9 cellular contexts compared by ENCODE assay signal in genomic region chr4:186204103-186204559, GRCh38. TPM values are rescaled to one million over a fixed set of nuclear protein-coding genes. Genes with fewer than 3 reads are reported as not detected.
DNase-seq lines count a peak whose midpoint lies in the region; ATAC-seq and TF ChIP-seq lines count a peak whose summit lies in the region.
"Had no signal": no experiment of that assay in that cellular context is flagged by ENCODE, and none has a peak within 500 bp of the region (broad histone marks: within the 10 kb centered on the region; RNA-seq: fewer than 3 reads in every experiment).

No MANE protein-coding gene starts in this region.

- no peaks in the 10 kb centered on the region for H3K27me3 ChIP-seq in thymus (ENCODE audit: control insufficient read depth, insufficient read depth)

- peaks cover 5% of the 10 kb centered on the region for H3K36me3 ChIP-seq in thymus (ENCODE audit: control insufficient read depth, insufficient read depth)

- H3K27ac ChIP-seq in thymus (ENCODE audit: low read depth) = peak overlapping the region; percentile 81

- POLR2A ChIA-PET in AG04449 (lab: Yijun Ruan, JAX) = interaction anchor here (1.0 kb wide), 1 partner anchor 13 kb away, joined by 5 read pairs; the partner anchor contains the start of gene CYP4V2

- no peak overlapping the region for H3K4me3 Mint-ChIP-seq in T-helper 17 cell
- H3K4me3 Mint-ChIP-seq in activated T-helper 2 cell treated with anti-CD3 and anti-CD28 coated beads, Interferon-gamma antibody, Interleukin-2, Interleukin-4, amounts not matched to agents 10 μg/mL and 5 μg/mL and 100 μg/mL, durations not matched to agents 14 hours and 24 hours and 36 hours (ENCODE audit: low read depth) = no peak overlapping the region

- intact Hi-C loops in activated T-helper 2 cell treated with anti-CD3 and anti-CD28 coated beads, Interferon-gamma antibody, Interleukin-2, Interleukin-4, amounts not matched to agents 10 μg/mL and 5 μg/mL and 100 μg/mL, durations not matched to agents 14 hours and 24 hours and 36 hours (cut with micrococcal nuclease) = no loop called here

- no peaks in the 10 kb centered on the region for H3K9me3 ChIP-seq in T-helper 17 cell (ENCODE audit: control insufficient read depth, low read length, poor library complexity, severe bottlenecking)
- peaks cover 1% of the 10 kb centered on the region for H3K9me3 ChIP-seq in thymus (ENCODE audit: control insufficient read depth)

- peaks cover 16% of the 10 kb centered on the region for H3K4me1 Mint-ChIP-seq in T-helper 17 cell
- peaks cover 6% of the 10 kb centered on the region for H3K4me1 Mint-ChIP-seq in activated T-helper 2 cell treated with anti-CD3 and anti-CD28 coated beads, Interferon-gamma antibody, Interleukin-2, Interleukin-4, amounts not matched to agents 10 μg/mL and 5 μg/mL and 100 μg/mL, durations not matched to agents 14 hours and 24 hours and 36 hours (ENCODE audit: low read depth)

- H3K4me1 ChIP-seq in thymus (ENCODE audit: control insufficient read depth, insufficient read depth, low read length) = no peaks in the 10 kb centered on the region

- TF ChIP-seq CTCF in AG04449 (IDR thresholded peaks at IDR 0.05; ENCODE audit: insufficient read depth, low read length, missing control alignments) = no peak

- H3K27me3 Mint-ChIP-seq in T-helper 17 cell = no peaks in the 10 kb centered on the region
- H3K27me3 Mint-ChIP-seq in activated T-helper 2 cell treated with anti-CD3 and anti-CD28 coated beads, Interferon-gamma antibody, Interleukin-2, Interleukin-4, amounts not matched to agents 10 μg/mL and 5 μg/mL and 100 μg/mL, durations not matched to agents 14 hours and 24 hours and 36 hours (ENCODE audit: low read depth) = no peaks in the 10 kb centered on the region

- CTCF ChIA-PET in AG04449 (lab: Yijun Ruan, JAX) = interaction anchor here (0.9 kb wide), 1 partner anchor 12 kb away, joined by 5 read pairs; no protein-coding TSS in a partner anchor

- no peaks in the 10 kb centered on the region for H3K36me3 Mint-ChIP-seq in T-helper 17 cell (ENCODE audit: low read depth)
- H3K36me3 Mint-ChIP-seq in activated T-helper 2 cell treated with anti-CD3 and anti-CD28 coated beads, Interferon-gamma antibody, Interleukin-2, Interleukin-4, amounts not matched to agents 10 μg/mL and 5 μg/mL and 100 μg/mL, durations not matched to agents 14 hours and 24 hours and 36 hours (ENCODE audit: low read depth) = peaks cover 7% of the 10 kb centered on the region

- H3K9me3 Mint-ChIP-seq in activated T-helper 2 cell treated with anti-CD3 and anti-CD28 coated beads, Interferon-gamma antibody, Interleukin-2, Interleukin-4, amounts not matched to agents 10 μg/mL and 5 μg/mL and 100 μg/mL, durations not matched to agents 14 hours and 24 hours and 36 hours = peaks cover 5% of the 10 kb centered on the region

- DNase-seq in AG04449 (ENCODE audit: low read depth, low spot score) (no peak), T-helper 17 cell (peak in 1 of 3 donors; percentile 53), hepatic stellate cell (ENCODE audit: low spot score) (peak; percentile 21), medulla oblongata (ENCODE audit: extremely low spot score) (no peak)
- no peak for DNase-seq in activated T-helper 2 cell treated with anti-CD3 and anti-CD28 coated beads, Interferon-gamma antibody, Interleukin-2, Interleukin-4, amounts not matched to agents 10 μg/mL and 5 μg/mL and 100 μg/mL, durations not matched to agents 14 hours and 24 hours and 36 hours (ENCODE audit: low spot score)

- H3K4me3 ChIP-seq in AG04449 (ENCODE audit: low read depth, low read length) (peak overlapping the region; percentile 20), thymus (ENCODE audit: low read length) (peak overlapping the region; percentile 45)

- ATAC-seq in GM21717 (IDR thresholded peaks at IDR 0.05; ENCODE audit: unreplicated experiment) (peak; percentile 57), T-helper 17 cell (peak; percentile 30), HG02798 (IDR thresholded peaks at IDR 0.05; ENCODE audit: poor library complexity, unreplicated experiment) (no peak)

- 50% methylated on average over 45 of the region's 45 CpGs for WGBS in thymus

- H3K27ac Mint-ChIP-seq in T-helper 17 cell = no peak overlapping the region
- no peak overlapping the region for H3K27ac Mint-ChIP-seq in activated T-helper 2 cell treated with anti-CD3 and anti-CD28 coated beads, Interferon-gamma antibody, Interleukin-2, Interleukin-4, amounts not matched to agents 10 μg/mL and 5 μg/mL and 100 μg/mL, durations not matched to agents 14 hours and 24 hours and 36 hours

RNA-seq across cellular contexts. Expression of gene CYP4V2, which starts 12.8 kb away (rescaled TPM):
- 10 to 100 TPM; 20.9 to 21.0 TPM for total RNA-seq in T-helper 17 cell
- 28.2 TPM for polyA plus RNA-seq in thymus
- 8.5 and 8.9 TPM in 2 replicates for total RNA-seq in activated T-helper 2 cell treated with anti-CD3 and anti-CD28 coated beads, Interferon-gamma antibody, Interleukin-2, Interleukin-4, amounts not matched to agents 10 μg/mL and 5 μg/mL and 100 μg/mL, durations not matched to agents 14 hours and 24 hours and 36 hours

RNA-seq across cellular contexts. Expression of gene KLKB1, which starts 23.2 kb away (rescaled TPM):
- 1 to 10 TPM in 1 of 2 donors, under 1 TPM in 1; 0.52 to 1.5 TPM for total RNA-seq in T-helper 17 cell
- polyA plus RNA-seq in thymus = 2.3 TPM
- not detected in 2 replicates for total RNA-seq in activated T-helper 2 cell treated with anti-CD3 and anti-CD28 coated beads, Interferon-gamma antibody, Interleukin-2, Interleukin-4, amounts not matched to agents 10 μg/mL and 5 μg/mL and 100 μg/mL, durations not matched to agents 14 hours and 24 hours and 36 hours
- total RNA-seq: pulmonary artery endothelial cell had no signal
